10 cellular contexts compared by ENCODE assay signal in genomic region chr11:65892137-65892540, GRCh38. TPM values are rescaled to one million over a fixed set of nuclear protein-coding genes. Genes with fewer than 3 reads are reported as not detected.
DNase-seq lines count a peak whose midpoint lies in the region; ATAC-seq, FAIRE-seq and TF ChIP-seq lines count a peak whose summit lies in the region.
"Not testable (repeated sequence)": the region's sequence is repeated elsewhere in the genome, so short reads cannot be mapped to it uniquely, and the experiment has no call there.
"Had no signal": no experiment of that assay in that cellular context is flagged by ENCODE, and none has a peak within 500 bp of the region (broad histone marks: within the 10 kb centered on the region; RNA-seq: fewer than 3 reads in every experiment).

No MANE protein-coding gene starts in this region.

- WGBS in A549 (ENCODE audit: missing lambda C conversion rate) = 72% methylated on average over 5 of the region's 5 CpGs

- H3K27ac Mint-ChIP-seq in activated CD8-positive, alpha-beta memory T cell treated with anti-CD3 and anti-CD28 coated beads, Interleukin-2, amount 10 ng/mL, durations not matched to agents 7 days and 5 days = peak overlapping the region; percentile 81

- H3K4me2 ChIP-seq in A549 = peak overlapping the region; percentile 97
- H3K4me2 ChIP-seq in OCI-LY3 (ENCODE audit: low read length) = peak overlapping the region; percentile 85

- not testable (repeated sequence) for H3K36me3 ChIP-seq in OCI-LY3 (replicated peaks; ENCODE audit: low read depth, low read length); mucosa of rectum (ENCODE audit: control insufficient read depth in 2 of 2, insufficient read depth in 2 of 2, low read length in 2 of 2)
- peaks cover 17% of the 10 kb centered on the region for H3K36me3 ChIP-seq in bronchial epithelial cell (ENCODE audit: control insufficient read depth, insufficient read depth, low read length)

- H3K9me3 Mint-ChIP-seq in activated CD8-positive, alpha-beta memory T cell treated with anti-CD3 and anti-CD28 coated beads, Interleukin-2, amount 10 ng/mL, durations not matched to agents 7 days and 5 days (ENCODE audit: low read depth) = not testable (repeated sequence)

- H3K4me1 Mint-ChIP-seq in activated CD8-positive, alpha-beta memory T cell treated with anti-CD3 and anti-CD28 coated beads, Interleukin-2, amount 10 ng/mL, durations not matched to agents 7 days and 5 days = peaks cover 69% of the 10 kb centered on the region

- peak overlapping the region in 1 of 2 experiments; percentile 96; a peak in 3 of 6 replicates for H3K27ac ChIP-seq in A549
- H3K27ac ChIP-seq in OCI-LY3 (ENCODE audit: low read length) = peak overlapping the region; percentile 60
- H3K27ac ChIP-seq in mucosa of rectum (ENCODE audit: low read depth in 2 of 2, low read length in 2 of 2) = peak overlapping the region in 1 of 2 donors; percentile 95
- H3K27ac ChIP-seq in skin epidermis = peak overlapping the region in 19 of 21 experiments; percentile 80 to 98 (median 89)

- H3K79me2 ChIP-seq in OCI-LY3 (ENCODE audit: low read length) = peaks cover 37% of the 10 kb centered on the region

- not testable (repeated sequence) for H3K4me3 ChIP-seq in A549
- H3K4me3 ChIP-seq in OCI-LY3 (ENCODE audit: low read length) (peak overlapping the region; percentile 92), bronchial epithelial cell (ENCODE audit: low read depth, low read length) (peak overlapping the region; percentile 53), mucosa of rectum (ENCODE audit: low read length in 2 of 2) (peak overlapping the region; percentile 73 to 75), skin epidermis (peak overlapping the region; percentile 52 to 78 (median 62))

- not testable (repeated sequence) for ATAC-seq in A549; activated CD8-positive, alpha-beta memory T cell treated with anti-CD3 and anti-CD28 coated beads, Interleukin-2, amount 10 ng/mL, durations not matched to agents 7 days and 5 days

- CTCF ChIA-PET in A549 (lab: Yijun Ruan, JAX) = interaction anchor here (0.7 to 20.5 kb wide), 10 partner anchors 8 to 180 kb away, joined by 3 to 618 read pairs (median 9); partner anchors contain the start of genes C11orf68, DRAP1, FOSL1 and KAT5
- CTCF ChIA-PET in activated CD8-positive, alpha-beta memory T cell treated with anti-CD3 and anti-CD28 coated beads, Interleukin-2, amount 10 ng/mL, durations not matched to agents 7 days and 5 days (lab: Charles Lee) = interaction anchor here (0.7 to 26.4 kb wide), 10 partner anchors 4 to 96 kb away, joined by 3 to 710 read pairs (median 9); partner anchors contain the start of genes CCDC85B, CFL1, CTSW and EFEMP2

- not testable (repeated sequence) for H3K27me3 ChIP-seq in OCI-LY3 (ENCODE audit: low read depth, low read length); bronchial epithelial cell (ENCODE audit: control insufficient read depth, insufficient read depth, low read length); mucosa of rectum (ENCODE audit: control insufficient read depth in 2 of 2, insufficient read depth in 2 of 2, low read length in 2 of 2)

- H4K20me1 ChIP-seq in OCI-LY3 (ENCODE audit: insufficient read depth, low read length) = peaks cover 12% of the 10 kb centered on the region; the same call in 1 of the 2 replicates

- POLR2A ChIA-PET in A549 (lab: Yijun Ruan, JAX) = interaction anchor here (0.9 to 4.3 kb wide), 4 partner anchors 9 to 26 kb away, joined by 3 to 38 read pairs (median 14); partner anchors contain the start of gene FOSL1

- H3K36me3 Mint-ChIP-seq in activated CD8-positive, alpha-beta memory T cell treated with anti-CD3 and anti-CD28 coated beads, Interleukin-2, amount 10 ng/mL, durations not matched to agents 7 days and 5 days = not testable (repeated sequence)

- peaks cover 58% of the 10 kb centered on the region for H3K4me1 ChIP-seq in A549
- H3K4me1 ChIP-seq in OCI-LY3 (ENCODE audit: low read length) = peaks cover 36% of the 10 kb centered on the region
- peaks cover 43 to 47% of the 10 kb centered on the region in 2 donors for H3K4me1 ChIP-seq in mucosa of rectum (ENCODE audit: control insufficient read depth in 2 of 2, insufficient read depth in 2 of 2, low read length in 2 of 2)

- not testable (repeated sequence) for DNase-seq in A549 (ENCODE audit: low read depth in 1 of 2, low spot score in 1 of 2); GM19239 (ENCODE audit: insufficient read length, low spot score); bronchial epithelial cell (ENCODE audit: low read depth)
- DNase-seq in activated CD8-positive, alpha-beta memory T cell treated with anti-CD3 and anti-CD28 coated beads, Interleukin-2, amount 10 ng/mL, durations not matched to agents 7 days and 5 days = peak; percentile 67
- peak; percentile 33 for DNase-seq in glomerular visceral epithelial cell (ENCODE audit: extremely low spot score)

- not testable (repeated sequence) for H2AFZ ChIP-seq in OCI-LY3 (ENCODE audit: low read depth, low read length)

- H3K9ac ChIP-seq in OCI-LY3 (ENCODE audit: low read length) (peak overlapping the region; percentile 95), mucosa of rectum (ENCODE audit: low read depth in 1 of 2, low read length in 2 of 2) (peak overlapping the region; percentile 6 to 81)

- TF ChIP-seq CTCF in A549 (IDR thresholded peaks at IDR 0.05); OCI-LY3 (IDR thresholded peaks at IDR 0.05; ENCODE audit: low read depth, low read length); bronchial epithelial cell (IDR thresholded peaks at IDR 0.05; ENCODE audit: insufficient read depth, low read length, severe bottlenecking): not testable (repeated sequence)

- not testable (repeated sequence) for TF ChIP-seq RAD21 in A549 (conservative IDR thresholded peaks at IDR 0.05 in 1 of 2, IDR thresholded peaks at IDR 0.05 in 1 of 2)

- not testable (repeated sequence) for TF ChIP-seq EP300 in A549 (IDR thresholded peaks at IDR 0.05)

- not testable (repeated sequence) for FAIRE-seq in A549 (lab: Jason Lieb, UNC); bronchial epithelial cell (lab: Jason Lieb, UNC)
- FAIRE-seq in GM19239 (lab: Jason Lieb, UNC) = peak; percentile 21

- not testable (repeated sequence) for H3K27me3 Mint-ChIP-seq in activated CD8-positive, alpha-beta memory T cell treated with anti-CD3 and anti-CD28 coated beads, Interleukin-2, amount 10 ng/mL, durations not matched to agents 7 days and 5 days

- H3K9me3 ChIP-seq in A549; OCI-LY3 (ENCODE audit: insufficient read depth, low read length); mucosa of rectum (ENCODE audit: control insufficient read depth in 2 of 2, low read length in 2 of 2): not testable (repeated sequence)

- peak overlapping the region; percentile 96 for H3K4me3 Mint-ChIP-seq in activated CD8-positive, alpha-beta memory T cell treated with anti-CD3 and anti-CD28 coated beads, Interleukin-2, amount 10 ng/mL, durations not matched to agents 7 days and 5 days

- TF ChIP-seq POLR2A in A549 (IDR thresholded peaks at IDR 0.05; ENCODE audit: low read length) = not testable (repeated sequence)

RNA-seq across cellular contexts. Expression of gene CCDC85B, which starts 1.7 kb away (rescaled TPM):
- polyA plus RNA-seq in A549 (2011; rRNA removed) (5.4 and 7.3 TPM in 2 replicates), A549 (2017; fragmentation: RNase III; extraction: RNeasy Plus Mini Kit Qiagen cat#74134 plus additional on column Dnase treatment) (24.3 to 35.2 TPM (median 27.5 TPM) in 3 replicates)
- 66.8 and 76.8 TPM in 2 replicates for polyA plus RNA-seq in A549 (2012; cell fraction: cytosol; rRNA removed)
- 45.5 and 55.1 TPM in 2 replicates for polyA plus RNA-seq in A549 (2012; cell fraction: nucleus; rRNA removed)
- polyA minus RNA-seq in A549 (2011; rRNA and poly(A)+ RNA removed) = 1.7 and 2.4 TPM in 2 replicates
- 10 to 100 TPM; 82.3 to 94.1 TPM for total RNA-seq in activated CD8-positive, alpha-beta memory T cell treated with anti-CD3 and anti-CD28 coated beads, Interleukin-2, amount 10 ng/mL, durations not matched to agents 7 days and 5 days
- 19.6 and 29.7 TPM in 2 replicates for total RNA-seq in bronchial epithelial cell

RNA-seq across cellular contexts. Expression of gene FIBP, which starts 3.9 kb away (rescaled TPM):
- polyA plus RNA-seq in A549 (2011; rRNA removed) = 72.2 and 83.0 TPM in 2 replicates
- 119 and 157 TPM in 2 replicates for polyA plus RNA-seq in A549 (2012; cell fraction: cytosol; rRNA removed)
- polyA plus RNA-seq in A549 (2012; cell fraction: nucleus; rRNA removed) = 121 and 152 TPM in 2 replicates
- polyA plus RNA-seq in A549 (2017; fragmentation: RNase III; extraction: RNeasy Plus Mini Kit Qiagen cat#74134 plus additional on column Dnase treatment) = 60.4 to 66.2 TPM (median 65.3 TPM) in 3 replicates
- 81.2 and 91.4 TPM in 2 replicates for polyA minus RNA-seq in A549 (2011; rRNA and poly(A)+ RNA removed)
- total RNA-seq in activated CD8-positive, alpha-beta memory T cell treated with anti-CD3 and anti-CD28 coated beads, Interleukin-2, amount 10 ng/mL, durations not matched to agents 7 days and 5 days = 100 to 1,000 TPM; 100 to 122 TPM
- total RNA-seq in bronchial epithelial cell = 103 and 157 TPM in 2 replicates

RNA-seq across cellular contexts. Expression of gene FOSL1, which starts 8.0 kb away (rescaled TPM):
- polyA plus RNA-seq in A549 (2011; rRNA removed) = 6.7 and 9.6 TPM in 2 replicates
- polyA plus RNA-seq in A549 (2012; cell fraction: cytosol; rRNA removed) = 25.5 and 36.0 TPM in 2 replicates
- 52.3 and 65.0 TPM in 2 replicates for polyA plus RNA-seq in A549 (2012; cell fraction: nucleus; rRNA removed)
- 24.1 to 55.8 TPM (median 24.1 TPM) in 3 replicates for polyA plus RNA-seq in A549 (2017; fragmentation: RNase III; extraction: RNeasy Plus Mini Kit Qiagen cat#74134 plus additional on column Dnase treatment)
- polyA minus RNA-seq in A549 (2011; rRNA and poly(A)+ RNA removed) = 12.7 and 21.5 TPM in 2 replicates
- 1 to 10 TPM; 2.7 to 6.0 TPM for total RNA-seq in activated CD8-positive, alpha-beta memory T cell treated with anti-CD3 and anti-CD28 coated beads, Interleukin-2, amount 10 ng/mL, durations not matched to agents 7 days and 5 days
- 2.6 and 3.1 TPM in 2 replicates for total RNA-seq in bronchial epithelial cell

RNA-seq across cellular contexts. Expression of gene CTSW, which starts 12.5 kb away (rescaled TPM):
- polyA plus RNA-seq in A549 (2011; rRNA removed) = not detected in 2 replicates
- polyA plus RNA-seq in A549 (2012; cell fraction: cytosol; rRNA removed) = 0.03 TPM in 2 replicates
- polyA plus RNA-seq in A549 (2012; cell fraction: nucleus; rRNA removed) = 0.07 TPM in 1 of 2 replicates, not detected in the other
- not detected in 3 replicates for polyA plus RNA-seq in A549 (2017; fragmentation: RNase III; extraction: RNeasy Plus Mini Kit Qiagen cat#74134 plus additional on column Dnase treatment)
- not detected in 2 replicates for polyA minus RNA-seq in A549 (2011; rRNA and poly(A)+ RNA removed)
- 100 to 1,000 TPM; 268 to 339 TPM for total RNA-seq in activated CD8-positive, alpha-beta memory T cell treated with anti-CD3 and anti-CD28 coated beads, Interleukin-2, amount 10 ng/mL, durations not matched to agents 7 days and 5 days
- total RNA-seq in bronchial epithelial cell = not detected in 2 replicates
- total RNA-seq: esophagus mucosa, HT-29 had no signal

RNA-seq across cellular contexts. Expression of gene EFEMP2, which starts 19.5 kb away (rescaled TPM):
- polyA plus RNA-seq in A549 (2011; rRNA removed) (0.89 and 1.3 TPM in 2 replicates), A549 (2017; fragmentation: RNase III; extraction: RNeasy Plus Mini Kit Qiagen cat#74134 plus additional on column Dnase treatment) (0.98 to 1.5 TPM (median 1.4 TPM) in 3 replicates)
- 1.2 and 1.4 TPM in 2 replicates for polyA plus RNA-seq in A549 (2012; cell fraction: cytosol; rRNA removed)
- polyA plus RNA-seq in A549 (2012; cell fraction: nucleus; rRNA removed) = 16.6 and 16.8 TPM in 2 replicates
- polyA minus RNA-seq in A549 (2011; rRNA and poly(A)+ RNA removed) = 1.1 and 1.4 TPM in 2 replicates
- total RNA-seq in activated CD8-positive, alpha-beta memory T cell treated with anti-CD3 and anti-CD28 coated beads, Interleukin-2, amount 10 ng/mL, durations not matched to agents 7 days and 5 days = 10 to 100 TPM in 1 of 2 experiments, 1 to 10 TPM in 1; 7.1 to 13.4 TPM
- 2.9 and 5.6 TPM in 2 replicates for total RNA-seq in bronchial epithelial cell
